In genomic region chr16:71883849-71884638, GRCh38 we compare ENCODE assay signal across 1 cellular context.
TF ChIP-seq lines count a peak whose summit lies in the region.

TSS of gene ZNF821 (minus strand) at chr16:71884182. CDS start at chr16:71879946, 4,236 bp downstream.

TF ChIP-seq in HepG2, 621 proteins besides CTCF, POLR2A, EP300 and RAD21 (continued from another document and continues in another):
- no peak for TF ChIP-seq ETS1 (CRISPR knock-in tag; IDR thresholded peaks at IDR 0.05)
- no peak; the same call in 1 of the 2 replicates for TF ChIP-seq FOXA3 (CRISPR knock-in tag; IDR thresholded peaks at IDR 0.05)
- 0 out of 2 replicates have a peak, but pooled peaks have one; percentile 51 for TF ChIP-seq ZNF383 (CRISPR knock-in tag; IDR thresholded peaks at IDR 0.05; ENCODE audit: borderline replicate concordance)
- TF ChIP-seq ZNF574 (CRISPR knock-in tag; IDR thresholded peaks at IDR 0.05) = peak; percentile 66
- peak; percentile 61 for TF ChIP-seq HNRNPK (IDR thresholded peaks at IDR 0.05; ENCODE audit: low read depth, low read length, poor library complexity, severe bottlenecking)
- TF ChIP-seq ZMAT3 (CRISPR knock-in tag; conservative IDR thresholded peaks at IDR 0.05) = peak; percentile 84
- TF ChIP-seq HMGXB4 (CRISPR knock-in tag; IDR thresholded peaks at IDR 0.05; ENCODE audit: borderline replicate concordance in 1 of 2, low read depth in 1 of 2) = peak; percentile 49 to 96
- TF ChIP-seq MAZ (IDR thresholded peaks at IDR 0.05; ENCODE audit: borderline replicate concordance, low read depth, low read length) = peak; percentile 83
- peak; percentile 90 for TF ChIP-seq MAZ (CRISPR knock-in tag; IDR thresholded peaks at IDR 0.05; ENCODE audit: low read depth)
- TF ChIP-seq SIX4 (CRISPR knock-in tag; IDR thresholded peaks at IDR 0.05) = no peak
- TF ChIP-seq ZNF251 (CRISPR knock-in tag; IDR thresholded peaks at IDR 0.05) = no peak
- peak; percentile 66; the same call in 1 of the 2 replicates for TF ChIP-seq IRF9 (CRISPR knock-in tag; IDR thresholded peaks at IDR 0.05; ENCODE audit: borderline replicate concordance)
- no peak for TF ChIP-seq ZKSCAN1 (IDR thresholded peaks at IDR 0.05; ENCODE audit: low read length)
- TF ChIP-seq ZNF558 (CRISPR knock-in tag; IDR thresholded peaks at IDR 0.05; ENCODE audit: borderline replicate concordance) = peak; percentile 75; the same call in 1 of the 2 replicates
- no peak for TF ChIP-seq CBX5 (CRISPR knock-in tag; IDR thresholded peaks at IDR 0.05; ENCODE audit: borderline replicate concordance)
- TF ChIP-seq MTF2 (CRISPR knock-in tag; IDR thresholded peaks at IDR 0.05; ENCODE audit: borderline replicate concordance) = peak; percentile 66; the same call in 1 of the 2 replicates
- TF ChIP-seq ATF2 (CRISPR knock-in tag; IDR thresholded peaks at IDR 0.05) = 0 out of 2 replicates have a peak, but pooled peaks have one; percentile 13
- peak; percentile 52; the same call in 1 of the 2 replicates for TF ChIP-seq CHCHD3 (CRISPR knock-in tag; IDR thresholded peaks at IDR 0.05)
- no peak for TF ChIP-seq ISX (CRISPR knock-in tag; conservative IDR thresholded peaks at IDR 0.05)
- TF ChIP-seq UBTF (CRISPR knock-in tag; IDR thresholded peaks at IDR 0.05) = peak; percentile 61
- no peak for TF ChIP-seq HNF1A (IDR thresholded peaks at IDR 0.05; ENCODE audit: low read depth)
- TF ChIP-seq HNF1A (CRISPR knock-in tag; IDR thresholded peaks at IDR 0.05; ENCODE audit: borderline replicate concordance) = peak; percentile 37
- TF ChIP-seq ZNF337 (CRISPR knock-in tag; IDR thresholded peaks at IDR 0.05; ENCODE audit: borderline replicate concordance, low read depth) = no peak; the same call in 1 of the 2 replicates
- peak; percentile 71; the same call in 1 of the 2 replicates for TF ChIP-seq ZNF546 (CRISPR knock-in tag; conservative IDR thresholded peaks at IDR 0.05)
- TF ChIP-seq ZNF709 (CRISPR knock-in tag; IDR thresholded peaks at IDR 0.05) = no peak
- TF ChIP-seq TBL1XR1 (IDR thresholded peaks at IDR 0.05; ENCODE audit: borderline replicate concordance, low read length, partially characterized antibody) = no peak
- TF ChIP-seq PAX8 (CRISPR knock-in tag; IDR thresholded peaks at IDR 0.05; ENCODE audit: borderline replicate concordance) = 0 out of 2 replicates have a peak, but pooled peaks have one; percentile 59
- TF ChIP-seq HNF1B (CRISPR knock-in tag; IDR thresholded peaks at IDR 0.05) = peak; percentile 80
- TF ChIP-seq SP2 (CRISPR knock-in tag; IDR thresholded peaks at IDR 0.05) = 0 out of 2 replicates have a peak, but pooled peaks have one; percentile 36
- no peak for TF ChIP-seq IRF2 (CRISPR knock-in tag; IDR thresholded peaks at IDR 0.05)
- TF ChIP-seq ATF6 (CRISPR knock-in tag; conservative IDR thresholded peaks at IDR 0.05) = no peak
